In genomic region chr11:112589132-112589531, GRCh38 we compare ENCODE assay signal across 19 cellular contexts.
"Had no signal": no experiment of that assay in that cellular context is flagged by ENCODE, and none has a peak within 500 bp of the region (broad histone marks: within the 10 kb centered on the region; RNA-seq: fewer than 3 reads in every experiment).

No MANE protein-coding gene starts in this region.

- H3K4me3 Mint-ChIP-seq: activated naive CD8-positive, alpha-beta T cell treated with anti-CD3 and anti-CD28 coated beads for 36 hours; activated T-helper 1 cell treated with anti-CD3 and anti-CD28 coated beads, Interleukin-12 subunit alpha, Interleukin-12 subunit beta, Interleukin-2, Interleukin-4 antibody, amounts not matched to agents 30 ng/mL and 10 ng/mL and 1 ng/mL, durations not matched to agents 14 hours and 24 hours and 36 hours; T-helper 2 cell treated with Interferon-gamma antibody and Interleukin-4, amounts not matched to agents 5 μg/mL and 100 μg/mL, for 36 hours had no signal

- ATAC-seq: body of pancreas; naive thymus-derived CD4-positive, alpha-beta T cell had no signal

- H3K4me3 ChIP-seq: body of pancreas, left lung, ovary, psoas muscle, tibial artery had no signal

- H3K27me3 ChIP-seq: body of pancreas, dorsolateral prefrontal cortex, foreskin keratinocyte, left lung, ovary, tibial artery had no signal

- H3K36me3 Mint-ChIP-seq: activated naive CD8-positive, alpha-beta T cell treated with anti-CD3 and anti-CD28 coated beads for 36 hours; naive thymus-derived CD4-positive, alpha-beta T cell had no signal

- H3K4me1 ChIP-seq: body of pancreas, foreskin keratinocyte, left lung, psoas muscle had no signal

- H3K27ac Mint-ChIP-seq: activated naive CD8-positive, alpha-beta T cell treated with anti-CD3 and anti-CD28 coated beads for 36 hours; activated T-helper 1 cell treated with anti-CD3 and anti-CD28 coated beads, Interleukin-12 subunit alpha, Interleukin-12 subunit beta, Interleukin-2, Interleukin-4 antibody, amounts not matched to agents 30 ng/mL and 10 ng/mL and 1 ng/mL, durations not matched to agents 14 hours and 24 hours and 36 hours; T-helper 2 cell treated with Interferon-gamma antibody and Interleukin-4, amounts not matched to agents 5 μg/mL and 100 μg/mL, for 36 hours had no signal

- H3K27me3 Mint-ChIP-seq: activated naive CD8-positive, alpha-beta T cell treated with anti-CD3 and anti-CD28 coated beads for 36 hours had no signal

- H3K9me3 Mint-ChIP-seq: activated naive CD8-positive, alpha-beta T cell treated with anti-CD3 and anti-CD28 coated beads for 36 hours; activated T-helper 1 cell treated with anti-CD3 and anti-CD28 coated beads, Interleukin-12 subunit alpha, Interleukin-12 subunit beta, Interleukin-2, Interleukin-4 antibody, amounts not matched to agents 30 ng/mL and 10 ng/mL and 1 ng/mL, durations not matched to agents 14 hours and 24 hours and 36 hours; naive thymus-derived CD4-positive, alpha-beta T cell; T-helper 2 cell treated with Interferon-gamma antibody and Interleukin-4, amounts not matched to agents 5 μg/mL and 100 μg/mL, for 36 hours had no signal

- H3K36me3 ChIP-seq: left lung, ovary, tibial artery had no signal

- H3K27ac ChIP-seq: body of pancreas, foreskin keratinocyte, left lung, ovary, psoas muscle, tibial artery had no signal

- H3K9me3 ChIP-seq: body of pancreas, left lung, ovary, psoas muscle, tibial artery had no signal

- DNase-seq: activated CD4-positive, alpha-beta T cell treated with anti-CD3 and anti-CD28 coated beads, Interleukin-2, amount 50 U/mL, for 4 hours; activated gamma-delta T cell treated with Interleukin-2 at 50 U/mL for 16 hours; activated naive CD8-positive, alpha-beta T cell treated with anti-CD3 and anti-CD28 coated beads for 36 hours; body of pancreas; dorsolateral prefrontal cortex; foreskin keratinocyte; glutamatergic neuron; kidney; left lung; mammary epithelial cell; ovary; psoas muscle; stimulated activated CD4-positive, alpha-beta T cell treated with anti-CD3 and anti-CD28 coated beads, Interleukin-12 subunit alpha, Interleukin-12 subunit beta, amount 100 ng/mL, for 4 hours; stimulated activated CD4-positive, alpha-beta T cell treated with anti-CD3 and anti-CD28 coated beads, Interleukin-1b, Interleukin-23, amount 100 ng/mL, for 48 hours; stimulated activated naive CD4-positive, alpha-beta T cell treated with Interleukin-2 at 50 U/mL for 16 hours; tibial artery had no signal
